22 cellular contexts compared by ENCODE assay signal in genomic region chr11:120043323-120043945, GRCh38.
DNase-seq lines count a peak whose midpoint lies in the region; ATAC-seq, FAIRE-seq and TF ChIP-seq lines count a peak whose summit lies in the region.
"Had no signal": no experiment of that assay in that cellular context is flagged by ENCODE, and none has a peak within 500 bp of the region (broad histone marks: within the 10 kb centered on the region; RNA-seq: fewer than 3 reads in every experiment).

No MANE protein-coding gene starts in this region.

- no peak for TF ChIP-seq EP300 in H1 (IDR thresholded peaks at IDR 0.05; ENCODE audit: borderline replicate concordance in 1 of 2, low read depth in 2 of 2, low read length in 2 of 2)

- no peak overlapping the region for H3K27ac ChIP-seq in H1 (ENCODE audit: low read depth, low read length)
- H3K27ac ChIP-seq: BLaER1 treated with 17β-estradiol and CSF1 and Interleukin-3, amounts not matched to agents 10 nM and 100 nM; Peyer's patch had no signal

- H2BK120ac ChIP-seq in H1 (replicated peaks; ENCODE audit: low read depth, low read length) = peak overlapping the region; percentile 21

- no peak overlapping the region for H3K23ac ChIP-seq in H1 (ENCODE audit: insufficient read length)

- no peak overlapping the region for H3K14ac ChIP-seq in H1 (ENCODE audit: insufficient read length)

- H3K27me3 Mint-ChIP-seq in osteocyte (ENCODE audit: unreplicated experiment) = peaks cover 17% of the 10 kb centered on the region

- H3K4me3 Mint-ChIP-seq in osteocyte (ENCODE audit: unreplicated experiment) = no peak overlapping the region

- H3K36me3 ChIP-seq in H1 (ENCODE audit: control insufficient read depth in 2 of 4, insufficient read depth in 4 of 4, low read length in 3 of 4) = no peaks in the 10 kb centered on the region
- H3K36me3 ChIP-seq: BLaER1 treated with 17β-estradiol and CSF1 and Interleukin-3, amounts not matched to agents 10 nM and 100 nM; Peyer's patch had no signal

- H4K8ac ChIP-seq in H1 (ENCODE audit: extremely low read depth, insufficient read depth, low read length) = no peak overlapping the region

- no peak for FAIRE-seq in H1 (lab: Jason Lieb, UNC)
- FAIRE-seq: G401.6, GM12892, HTR-8/SVneo had no signal

- no peaks in the 10 kb centered on the region for H3K23me2 ChIP-seq in H1 (ENCODE audit: low read depth, low read length)

- H3K4me1 ChIP-seq in H1 (replicated peaks in 1 of 4; ENCODE audit: control insufficient read depth in 3 of 4, insufficient read depth in 4 of 4, low read length in 3 of 4) = peaks cover 0 to 4% (median 3%) of the 10 kb centered on the region in 4 experiments; a peak in 3 of 7 replicates
- H3K4me1 ChIP-seq: BLaER1 treated with 17β-estradiol and CSF1 and Interleukin-3, amounts not matched to agents 10 nM and 100 nM; Peyer's patch had no signal

- no peak overlapping the region for H2BK15ac ChIP-seq in H1 (ENCODE audit: low read length)

- H3K18ac ChIP-seq in H1 (ENCODE audit: extremely low read depth, low read length) = no peak overlapping the region

- H3K56ac ChIP-seq in H1 (replicated peaks; ENCODE audit: insufficient read length, low read depth, low read length) = no peak overlapping the region

- H3K79me2 ChIP-seq in H1 (ENCODE audit: control insufficient read depth in 1 of 2, insufficient read depth in 2 of 2, low read length in 2 of 2) = no peaks in the 10 kb centered on the region

- no peak overlapping the region for H2AK5ac ChIP-seq in H1 (ENCODE audit: low read depth, low read length)

- H3K4me3 ChIP-seq in H1 (ENCODE audit: extremely low read depth in 1 of 4, insufficient read depth in 2 of 4, low read depth in 3 of 4, low read length in 4 of 4) = no peak overlapping the region
- H3K4me3 ChIP-seq: BLaER1 treated with 17β-estradiol and CSF1 and Interleukin-3, amounts not matched to agents 10 nM and 100 nM; Peyer's patch had no signal

- WGBS in H1 (ENCODE audit: extremely low coverage in 1 of 2, insufficient coverage in 1 of 2, insufficient read length in 1 of 2, insufficient replicate concordance in 2 of 2, low coverage in 1 of 2, low lambda C conversion rate in 2 of 2, missing lambda C conversion rate in 1 of 2), 2 experiments = 90% methylated on average over 4 of the region's 4 CpGs; no CpG with 5 or more reads in 1 of the 2 experiments

- intact Hi-C loops in cardiac septum (cut with DNase I) = no loop called here
- intact Hi-C loops in Right ventricle myocardium superior (cut with DNase I) = no loop called here

- H4K91ac ChIP-seq in H1 (replicated peaks; ENCODE audit: insufficient read length, low read length) = no peak overlapping the region

- no peak for TF ChIP-seq RAD21 in H1 (IDR thresholded peaks at IDR 0.05 in 1 of 2, conservative IDR thresholded peaks at IDR 0.05 in 1 of 2; ENCODE audit: low read depth in 2 of 2, low read length in 2 of 2)

- H4K5ac ChIP-seq in H1 (ENCODE audit: insufficient read length, low read depth, low read length) = no peak overlapping the region

- H2AFZ ChIP-seq in H1 (ENCODE audit: low read length) = no peak overlapping the region

- no peak overlapping the region for H2BK5ac ChIP-seq in H1 (ENCODE audit: low read depth, low read length)

- no peaks in the 10 kb centered on the region; a peak in 2 of 7 replicates for H3K27me3 ChIP-seq in H1 (replicated peaks in 1 of 4; ENCODE audit: control insufficient read depth in 3 of 4, extremely low read depth in 1 of 4, insufficient read depth in 3 of 4, low read length in 3 of 4)
- H3K27me3 ChIP-seq: BLaER1 treated with 17β-estradiol and CSF1 and Interleukin-3, amounts not matched to agents 10 nM and 100 nM; Peyer's patch had no signal

- H3K36me3 Mint-ChIP-seq in osteocyte (ENCODE audit: unreplicated experiment) = peaks cover 1% of the 10 kb centered on the region

- no peaks in the 10 kb centered on the region for H3K79me1 ChIP-seq in H1 (ENCODE audit: low read depth, low read length)

- H4K20me1 ChIP-seq in H1 (replicated peaks in 1 of 2; ENCODE audit: control insufficient read depth in 1 of 2, insufficient read depth in 2 of 2, low read length in 2 of 2) = no peaks in the 10 kb centered on the region
- H4K20me1 ChIP-seq: BLaER1 treated with 17β-estradiol and CSF1 and Interleukin-3, amounts not matched to agents 10 nM and 100 nM had no signal

- no peaks in the 10 kb centered on the region; a peak in 1 of 4 replicates for H3K9me3 ChIP-seq in H1 (ENCODE audit: insufficient read depth in 2 of 2, low read depth in 1 of 2, low read length in 1 of 2)

- POLR2A ChIA-PET in H1 (lab: Charles Lee; ENCODE audit: partially characterized antibody) = interaction anchor here (1.0 kb wide), 1 partner anchor 9 kb away, joined by 4 read pairs; no protein-coding TSS in a partner anchor

- no peak overlapping the region for H2BK20ac ChIP-seq in H1 (ENCODE audit: low read length)

- H2BK12ac ChIP-seq in H1 (ENCODE audit: low read depth, low read length) = 0 out of 2 replicates have a peak overlapping the region, but pooled peaks have one; percentile 39

- H3K4ac ChIP-seq in H1 (replicated peaks; ENCODE audit: insufficient read length, low read depth, low read length) = no peak overlapping the region

- H3K27ac Mint-ChIP-seq in osteocyte (ENCODE audit: unreplicated experiment) = no peak overlapping the region
- H3K27ac Mint-ChIP-seq: CD4-positive, alpha-beta memory T cell had no signal

- TF ChIP-seq CTCF in H1 (IDR thresholded peaks at IDR 0.05; ENCODE audit: control extremely low read depth in 1 of 3, insufficient read depth in 1 of 3, low read depth in 1 of 3, low read length in 3 of 3) (no peak), osteocyte (IDR thresholded peaks at IDR 0.05) (no peak)

- H3K9ac ChIP-seq in H1 (replicated peaks in 1 of 4; ENCODE audit: extremely low read depth in 1 of 4, low read depth in 3 of 4, low read length in 3 of 4) = no peak overlapping the region
- H3K9ac ChIP-seq: BLaER1 treated with 17β-estradiol and CSF1 and Interleukin-3, amounts not matched to agents 10 nM and 100 nM had no signal

- CTCF ChIA-PET in H1 (lab: Charles Lee; ENCODE audit: partially characterized antibody) = interaction anchor here (0.6 to 1.3 kb wide), 7 partner anchors 10 to 255 kb away, joined by 3 to 4 read pairs (median 3); no protein-coding TSS in a partner anchor

- no peak for ATAC-seq in Right ventricle myocardium superior (ENCODE audit: poor library complexity)

- no peak for TF ChIP-seq POLR2A in H1 (IDR thresholded peaks at IDR 0.05; ENCODE audit: control extremely low read depth in 1 of 2, low read depth in 2 of 2, low read length in 2 of 2)

- H3K9me3 Mint-ChIP-seq in osteocyte (ENCODE audit: unreplicated experiment) = peaks cover 20% of the 10 kb centered on the region

- DNase-seq in cardiac septum (ENCODE audit: low spot score) (peak; percentile 29), Right ventricle myocardium superior (no peak), H1 (ENCODE audit: low read depth in 1 of 2, low spot score in 2 of 2) (peak in 1 of 2 experiments; percentile 37), osteocyte (ENCODE audit: extremely low spot score, unreplicated experiment) (peak; percentile 70), NCI-H2029 (lab: John Stamatoyannopoulos, UW) (no peak), COLO829 (ENCODE audit: low spot score) (no peak), T-helper 9 cell (no peak)
- DNase-seq: 8988T; CD4-positive, alpha-beta memory T cell; HCEC 1CT; KG1; NCI-H1092; NCI-H1436 treated with DMSO at 0.1 percent for 48 hours; NCI-H2029 treated with DMSO at 0.1 percent for 48 hours; NCI-H345; NCI-H524; NCI-H82 had no signal

- H3K4me1 Mint-ChIP-seq in osteocyte (ENCODE audit: unreplicated experiment) = no peaks in the 10 kb centered on the region
- H3K4me1 Mint-ChIP-seq: CD4-positive, alpha-beta memory T cell had no signal

- H3K4me2 ChIP-seq in H1 (ENCODE audit: insufficient read depth in 1 of 2, low read depth in 2 of 2, low read length in 2 of 2) = no peak overlapping the region
- H3K4me2 ChIP-seq: BLaER1 treated with 17β-estradiol and CSF1 and Interleukin-3, amounts not matched to agents 10 nM and 100 nM had no signal

TF ChIP-seq in H1, 55 proteins besides CTCF, POLR2A, EP300 and RAD21:
- TF ChIP-seq RNF2 (IDR thresholded peaks at IDR 0.05; ENCODE audit: borderline replicate concordance, low read depth, low read length, missing control alignments, poor library complexity, severe bottlenecking) (no peak), SAP30 (IDR thresholded peaks at IDR 0.05; ENCODE audit: insufficient read depth, insufficient replicate concordance, low read length) (no peak), BRCA1 (IDR thresholded peaks at IDR 0.05; ENCODE audit: low read depth, low read length) (no peak), PHF8 (conservative IDR thresholded peaks at IDR 0.05; ENCODE audit: low read depth, low read length) (no peak), SIX5 (IDR thresholded peaks at IDR 0.05; ENCODE audit: low read depth, low read length) (no peak), KDM4A (IDR thresholded peaks at IDR 0.05; ENCODE audit: low read depth, low read length, severe bottlenecking) (no peak), TAF7 (optimal IDR thresholded peaks at IDR 0.05; ENCODE audit: borderline replicate concordance, low read depth, low read length) (no peak), ZNF274 (IDR thresholded peaks at IDR 0.05; ENCODE audit: borderline replicate concordance, extremely low read depth, low read length) (no peak), SP2 (IDR thresholded peaks at IDR 0.05; ENCODE audit: low read length) (no peak), CHD2 (IDR thresholded peaks at IDR 0.05; ENCODE audit: low read length) (no peak), JUND (IDR thresholded peaks at IDR 0.05; ENCODE audit: low read length) (no peak), CREB1 (IDR thresholded peaks at IDR 0.05) (no peak), SP4 (IDR thresholded peaks at IDR 0.05; ENCODE audit: low read length) (no peak), FOSL1 (IDR thresholded peaks at IDR 0.05; ENCODE audit: insufficient read depth, low read depth, low read length) (no peak)

Comparison
In these comparisons a context has a peak if more than half of its experiments do, and no peak if none do; other contexts are left out.
1. DNase-seq: peak in cardiac septum (single experiment) and osteocyte (single experiment); none in Right ventricle myocardium superior (single experiment), NCI-H2029 (single experiment), COLO829 (single experiment) and T-helper 9 cell (single experiment).